1 cellular context compared by ENCODE assay signal in the genomic region with DNA sequence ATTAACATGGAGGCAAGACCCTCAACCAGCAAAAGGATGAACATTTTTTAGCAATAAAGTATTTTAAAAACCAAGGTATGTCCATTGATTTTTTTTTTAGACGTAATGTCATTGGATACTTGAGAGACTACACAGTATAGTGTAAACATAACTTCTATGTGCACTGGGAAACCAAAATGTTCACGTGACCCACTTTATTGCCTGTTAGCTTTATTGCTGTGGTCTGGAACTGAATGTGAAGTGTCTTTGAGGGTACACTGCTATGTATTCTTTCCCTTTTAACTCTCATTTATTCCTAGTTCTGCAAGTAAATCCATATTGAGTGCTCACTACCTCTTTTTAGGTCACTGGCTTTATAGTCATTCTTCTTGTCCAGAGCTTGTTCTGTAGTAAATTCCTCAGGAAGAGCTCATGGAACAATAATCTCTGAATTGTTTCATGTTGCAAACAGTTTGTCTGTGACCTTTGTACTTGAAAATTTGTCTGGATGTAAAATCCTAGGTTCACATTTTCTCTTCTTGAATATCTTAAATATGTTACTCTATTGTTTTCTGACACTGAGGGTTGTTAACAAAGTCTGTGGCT.
TF ChIP-seq lines count a peak whose summit lies in the region.

No MANE protein-coding gene starts in this region.

TF ChIP-seq in A549, 52 proteins besides CTCF, POLR2A, EP300 and RAD21 (continued from another document):
- TF ChIP-seq, protein P1, sequence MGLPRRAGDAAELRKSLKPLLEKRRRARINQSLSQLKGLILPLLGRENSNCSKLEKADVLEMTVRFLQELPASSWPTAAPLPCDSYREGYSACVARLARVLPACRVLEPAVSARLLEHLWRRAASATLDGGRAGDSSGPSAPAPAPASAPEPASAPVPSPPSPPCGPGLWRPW (IDR thresholded peaks at IDR 0.05), result no peak
- no peak for TF ChIP-seq NFE2L2 (conservative IDR thresholded peaks at IDR 0.05; ENCODE audit: low read length)
- TF ChIP-seq ZNF302 (CRISPR knock-in tag; IDR thresholded peaks at IDR 0.05), result no peak
- no peak for TF ChIP-seq GATA3 (IDR thresholded peaks at IDR 0.05; ENCODE audit: borderline replicate concordance)
TF ChIP-seq in A549: peak in this region for 0.
